In genomic region chr1:208241541-208241940, GRCh38 we compare ENCODE assay signal across 15 cellular contexts. TPM values are rescaled to one million over a fixed set of nuclear protein-coding genes. Genes with fewer than 3 reads are reported as not detected.
A peak's percentile ranks its signal among the peaks of the same experiment; 100 is the strongest.
DNase-seq lines count a peak whose midpoint lies in the region; ATAC-seq and TF ChIP-seq lines count a peak whose summit lies in the region.
"Had no signal": no experiment of that assay in that cellular context is flagged by ENCODE, and none has a peak within 500 bp of the region (broad histone marks: within the 10 kb centered on the region; RNA-seq: fewer than 3 reads in every experiment).

No MANE protein-coding gene starts in this region.

- H3K4me3 ChIP-seq in ascending aorta (peak overlapping the region; percentile 75 to 96), ovary (peak overlapping the region; percentile 71), uterus (peak overlapping the region in 1 of 2 donors; percentile 91)

- H3K4me1 Mint-ChIP-seq in CD4-positive, alpha-beta T cell (ENCODE audit: low read depth) = peaks cover 10% of the 10 kb centered on the region
- H3K4me1 Mint-ChIP-seq in glutamatergic neuron (ENCODE audit: low read depth, unreplicated experiment) = peaks cover 46% of the 10 kb centered on the region

- no peaks in the 10 kb centered on the region for H3K9me3 ChIP-seq in CD4-positive, alpha-beta T cell (ENCODE audit: control insufficient read depth, low read length)
- H3K9me3 ChIP-seq in ascending aorta = no peaks in the 10 kb centered on the region
- H3K9me3 ChIP-seq in ovary = no peaks in the 10 kb centered on the region
- no peaks in the 10 kb centered on the region for H3K9me3 ChIP-seq in uterus
- H3K9me3 ChIP-seq: neutrophil had no signal

- H3K27ac Mint-ChIP-seq in CD4-positive, alpha-beta T cell = no peak overlapping the region
- H3K27ac Mint-ChIP-seq in glutamatergic neuron (ENCODE audit: unreplicated experiment) = no peak overlapping the region
- H3K27ac Mint-ChIP-seq: B cell, T-helper 17 cell had no signal

- TF ChIP-seq CTCF in CD4-positive, alpha-beta T cell (IDR thresholded peaks at IDR 0.05) = no peak
- TF ChIP-seq CTCF in ascending aorta (IDR thresholded peaks at IDR 0.05) (no peak), glutamatergic neuron (IDR thresholded peaks at IDR 0.05; ENCODE audit: partially characterized antibody, unreplicated experiment) (no peak), ovary (IDR thresholded peaks at IDR 0.05) (no peak), uterus (IDR thresholded peaks at IDR 0.05) (no peak)

- no peak for ATAC-seq in CD4-positive, alpha-beta T cell (ENCODE audit: poor library complexity)
- no peak for ATAC-seq in GM19455 (IDR thresholded peaks at IDR 0.05; ENCODE audit: unreplicated experiment)
- no peak for ATAC-seq in GM21381 (IDR thresholded peaks at IDR 0.05; ENCODE audit: unreplicated experiment)
- ATAC-seq: T-helper 17 cell had no signal

- peaks cover 34% of the 10 kb centered on the region for H3K27me3 ChIP-seq in CD4-positive, alpha-beta T cell (ENCODE audit: control insufficient read depth, insufficient read depth, low read length)
- H3K27me3 ChIP-seq in ascending aorta (no peaks in the 10 kb centered on the region), ovary (no peaks in the 10 kb centered on the region), uterus (no peaks in the 10 kb centered on the region)

- peaks cover 52% of the 10 kb centered on the region for H3K27me3 Mint-ChIP-seq in CD4-positive, alpha-beta T cell
- peaks cover 9% of the 10 kb centered on the region for H3K27me3 Mint-ChIP-seq in glutamatergic neuron (ENCODE audit: unreplicated experiment)

- TF ChIP-seq POLR2A in ovary (IDR thresholded peaks at IDR 0.05) = no peak
- TF ChIP-seq POLR2A in uterus (IDR thresholded peaks at IDR 0.05) = no peak

- H3K27ac ChIP-seq in CD4-positive, alpha-beta T cell (ENCODE audit: low read depth, low read length) = no peak overlapping the region
- H3K27ac ChIP-seq in ascending aorta (peak overlapping the region in 1 of 2 donors; percentile 95), ovary (peak overlapping the region in 1 of 2 donors; percentile 80), uterus (peak overlapping the region in 1 of 2 donors; percentile 87)
- H3K27ac ChIP-seq: epithelial cell of prostate, neutrophil had no signal

- peaks cover 10 to 24% of the 10 kb centered on the region in 2 donors for H3K4me1 ChIP-seq in ascending aorta
- peaks cover 20% of the 10 kb centered on the region for H3K4me1 ChIP-seq in ovary (ENCODE audit: insufficient read depth)
- H3K4me1 ChIP-seq in uterus = peaks cover 2 to 6% of the 10 kb centered on the region in 2 donors

- H3K36me3 Mint-ChIP-seq in CD4-positive, alpha-beta T cell (ENCODE audit: low read depth) = no peaks in the 10 kb centered on the region
- no peaks in the 10 kb centered on the region for H3K36me3 Mint-ChIP-seq in glutamatergic neuron (ENCODE audit: unreplicated experiment)

- H3K9me3 Mint-ChIP-seq in CD4-positive, alpha-beta T cell = no peaks in the 10 kb centered on the region
- peaks cover 2% of the 10 kb centered on the region for H3K9me3 Mint-ChIP-seq in glutamatergic neuron (ENCODE audit: unreplicated experiment)

- WGBS in ovary, 3 donors = 53 to 61% (median 53%) methylated on average over 5 of the region's 5 CpGs

- intact Hi-C loops in CD4-positive, alpha-beta T cell (cut with DNase I, micrococcal nuclease) = loop anchor here in 1 of 2 experiments (10.0 kb wide), 1 partner anchor 367 kb away; no protein-coding TSS in a partner anchor
- intact Hi-C loops in ascending aorta (cut with DNase I) = loop anchor here (5.0 kb wide), 3 partner anchors 149 to 419 kb away; no protein-coding TSS in a partner anchor
- intact Hi-C loops in ovary (cut with DNase I) = loop anchor here (5.0 to 10.0 kb wide), 10 partner anchors 107 to 357 kb away; no protein-coding TSS in a partner anchor
- intact Hi-C loops in uterus (cut with DNase I; ENCODE audit: low total_unique reads) = loop anchor here (5.0 to 10.0 kb wide), 2 partner anchors 107 to 154 kb away; no protein-coding TSS in a partner anchor

- no peaks in the 10 kb centered on the region for H3K36me3 ChIP-seq in ascending aorta
- no peaks in the 10 kb centered on the region for H3K36me3 ChIP-seq in ovary
- no peaks in the 10 kb centered on the region for H3K36me3 ChIP-seq in uterus
- H3K36me3 ChIP-seq: neutrophil had no signal

- TF ChIP-seq EP300 in ovary (IDR thresholded peaks at IDR 0.05) = no peak

- DNase-seq in CD4-positive, alpha-beta T cell = no peak
- DNase-seq in ascending aorta (ENCODE audit: low spot score in 2 of 2) (peak in 1 of 2 donors; percentile 13), glutamatergic neuron (no peak), ovary (no peak), uterus (no peak), dermis blood vessel endothelial cell (no peak)
- DNase-seq: GF-D8; NCI-H1417; stimulated activated CD4-positive, alpha-beta T cell treated with anti-CD3 and anti-CD28 coated beads, Interleukin-4, amount 100 ng/mL, for 1 hour; T-helper 17 cell had no signal

- peak overlapping the region; percentile 44 for H3K4me3 Mint-ChIP-seq in CD4-positive, alpha-beta T cell
- peak overlapping the region; percentile 93 for H3K4me3 Mint-ChIP-seq in glutamatergic neuron (ENCODE audit: unreplicated experiment)
- H3K4me3 Mint-ChIP-seq: B cell, T-helper 17 cell had no signal

- CTCF ChIA-PET in CD4-positive, alpha-beta T cell (lab: Charles Lee) = no interaction called here

- POLR2A ChIA-PET in CD4-positive, alpha-beta T cell (lab: Charles Lee) = no interaction called here

RNA-seq across cellular contexts. Expression of gene PLXNA2, which starts 2.6 kb away (rescaled TPM):
- under 1 TPM; 0.75 to 0.77 TPM for total RNA-seq in CD4-positive, alpha-beta T cell
- total RNA-seq in ascending aorta = 33.0 TPM
- total RNA-seq in glutamatergic neuron (ENCODE audit: unreplicated experiment) = 66.0 TPM
- 10 to 100 TPM; 15.3 to 71.5 (median 55.5) TPM for total RNA-seq in ovary
- polyA plus RNA-seq in ovary = 10 to 100 TPM; 10.7 to 15.2 TPM
- total RNA-seq in uterus = 10 to 100 TPM in 2 of 4 donors, 1 to 10 TPM in 2; 5.4 to 94.5 (median 9.5) TPM
- 54.8 and 95.8 TPM in 2 replicates for total RNA-seq in dermis blood vessel endothelial cell
